15 cellular contexts compared by ENCODE assay signal in the genomic region with DNA sequence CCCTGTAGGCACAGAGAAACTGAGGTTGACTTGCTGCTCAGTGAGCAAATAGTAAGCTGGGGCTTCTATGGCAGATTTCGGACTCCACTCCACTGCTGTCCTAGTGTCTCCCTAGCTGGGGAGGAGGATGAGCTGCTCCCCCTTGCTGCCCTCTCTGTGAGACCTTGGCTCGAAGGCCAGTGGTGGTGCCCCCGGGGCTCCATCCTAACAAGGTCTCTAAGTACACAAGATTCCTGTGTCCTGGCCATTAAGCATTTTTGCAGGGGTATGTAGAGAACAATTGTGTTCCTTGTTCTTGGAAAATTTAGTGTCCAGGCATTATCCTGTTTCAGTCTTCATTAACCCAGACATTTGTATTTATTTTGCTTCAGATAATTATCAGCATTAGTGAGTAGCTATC. TPM values are rescaled to one million over a fixed set of nuclear protein-coding genes. Genes with fewer than 3 reads are reported as not detected.
DNase-seq lines count a peak whose midpoint lies in the region.
"Had no signal": no experiment of that assay in that cellular context is flagged by ENCODE, and none has a peak within 500 bp of the region (broad histone marks: within the 10 kb centered on the region; RNA-seq: fewer than 3 reads in every experiment).

No MANE protein-coding gene starts in this region.

- no peaks in the 10 kb centered on the region for H3K36me3 ChIP-seq in H7 (replicated peaks; ENCODE audit: control insufficient read depth, insufficient read depth, low read length)
- H3K36me3 ChIP-seq: BLaER1 treated with 17β-estradiol and CSF1 and Interleukin-3, amounts not matched to agents 10 nM and 100 nM had no signal

- H3K4me3 ChIP-seq in H7 (ENCODE audit: insufficient read depth, low read depth, low read length) = no peak overlapping the region
- H3K4me3 ChIP-seq: BLaER1 treated with 17β-estradiol and CSF1 and Interleukin-3, amounts not matched to agents 10 nM and 100 nM; GM23248 had no signal

- peak; percentile 14 for DNase-seq in ELF-1 (ENCODE audit: low read depth, low spot score)
- DNase-seq in RPMI7951 (ENCODE audit: low read depth) = peak; percentile 14
- DNase-seq in islet precursor cell = peak; percentile 94
- DNase-seq in C1 segment of cervical spinal cord (lab: John Stamatoyannopoulos, UW) = no peak
- DNase-seq in H7 = no peak
- DNase-seq in superior temporal gyrus (ENCODE audit: extremely low spot score) = no peak
- no peak for DNase-seq in NCI-H1436 treated with DMSO at 0.1 percent for 48 hours (lab: John Stamatoyannopoulos, UW)
- DNase-seq: Caco-2; CD4-positive, CD25-positive, alpha-beta regulatory T cell; CD8-positive, alpha-beta memory T cell; GDM1; GM23248; HCEC 1CT; IMR-90 had no signal

- H3K27me3 ChIP-seq in H7 (ENCODE audit: control insufficient read depth, insufficient read depth, low read length) = no peaks in the 10 kb centered on the region
- H3K27me3 ChIP-seq: BLaER1 treated with 17β-estradiol and CSF1 and Interleukin-3, amounts not matched to agents 10 nM and 100 nM had no signal

RNA-seq across cellular contexts. Expression of a gene that starts 21.3 kb away (rescaled TPM):
- 2.3 and 5.3 TPM in 2 replicates for total RNA-seq in RPMI7951 (2014; rRNA removed; shearing (Covaris generic))
- 11.3 and 11.6 TPM in 2 replicates for total RNA-seq in H7 (2014; rRNA removed; shearing (Covaris generic))

Comparison
In these comparisons a context has a peak if more than half of its experiments do, and no peak if none do; other contexts are left out.
1. DNase-seq: peak in ELF-1 (single experiment), RPMI7951 (single experiment) and islet precursor cell (single experiment); none in C1 segment of cervical spinal cord (0 of 14), H7 (single experiment), superior temporal gyrus (single experiment) and NCI-H1436 treated with DMSO at 0.1 percent for 48 hours (single experiment).